ENCODE assay signal across 8 cellular contexts in genomic region chr7:12688771-12689170, GRCh38. TPM values are rescaled to one million over a fixed set of nuclear protein-coding genes. Genes with fewer than 3 reads are reported as not detected.
DNase-seq lines count a peak whose midpoint lies in the region; ATAC-seq and TF ChIP-seq lines count a peak whose summit lies in the region.
"Not testable (repeated sequence)": the region's sequence is repeated elsewhere in the genome, so short reads cannot be mapped to it uniquely, and the experiment has no call there.

No MANE protein-coding gene starts in this region.

- TF ChIP-seq POLR2A in gastrocnemius medialis (IDR thresholded peaks at IDR 0.05); uterus (IDR thresholded peaks at IDR 0.05): not testable (repeated sequence)

- ATAC-seq in naive thymus-derived CD4-positive, alpha-beta T cell; gastrocnemius medialis: not testable (repeated sequence)

- in situ Hi-C loops in HAP-1 (cut with MboI; ENCODE audit: low sequenced_read_pairs); brain microvascular endothelial cell (cut with HindIII; ENCODE audit: low pct_ligation_motif_present, low sequenced_read_pairs); gastrocnemius medialis (cut with MboI; ENCODE audit: low sequenced_read_pairs in 4 of 4): not testable (repeated sequence)

- peaks cover 41% of the 10 kb centered on the region for H3K4me1 Mint-ChIP-seq in T-helper 2 cell treated with Interferon-gamma antibody and Interleukin-4, amounts not matched to agents 5 μg/mL and 100 μg/mL, for 36 hours (ENCODE audit: low read depth)
- H3K4me1 Mint-ChIP-seq in endothelial cell (ENCODE audit: unreplicated experiment): peaks cover 20% of the 10 kb centered on the region
- H3K4me1 Mint-ChIP-seq in naive thymus-derived CD4-positive, alpha-beta T cell: peaks cover 13 to 45% (median 29%) of the 10 kb centered on the region in 7 donors

- peaks cover 11% of the 10 kb centered on the region for H3K36me3 Mint-ChIP-seq in T-helper 2 cell treated with Interferon-gamma antibody and Interleukin-4, amounts not matched to agents 5 μg/mL and 100 μg/mL, for 36 hours (ENCODE audit: low read depth)
- not testable (repeated sequence) for H3K36me3 Mint-ChIP-seq in endothelial cell (ENCODE audit: low read depth, unreplicated experiment); naive thymus-derived CD4-positive, alpha-beta T cell

- intact Hi-C loops in naive thymus-derived CD4-positive, alpha-beta T cell (cut with micrococcal nuclease): loop anchor here (5.0 to 10.0 kb wide), 4 partner anchors 429 to 1744 kb away; a partner anchor contains a TSS
- intact Hi-C loops in gastrocnemius medialis (cut with DNase I; ENCODE audit: low total_unique reads): loop anchor here (5.0 kb wide), 3 partner anchors 84 to 489 kb away; partner anchors contain the start of gene TMEM106B
- intact Hi-C loops in uterus (cut with DNase I; ENCODE audit: low total_unique reads): not testable (repeated sequence)

- not testable (repeated sequence) for H3K9me3 ChIP-seq in HAP-1; naive thymus-derived CD4-positive, alpha-beta T cell (ENCODE audit: control insufficient read depth in 2 of 3, low read length in 3 of 3); gastrocnemius medialis; uterus

- TF ChIP-seq CTCF in brain microvascular endothelial cell (IDR thresholded peaks at IDR 0.05; ENCODE audit: low read depth, low read length, missing control alignments); endothelial cell (IDR thresholded peaks at IDR 0.05; ENCODE audit: unreplicated experiment); gastrocnemius medialis (IDR thresholded peaks at IDR 0.05 in 4 of 5, conservative IDR thresholded peaks at IDR 0.05 in 1 of 5); uterus (IDR thresholded peaks at IDR 0.05): not testable (repeated sequence)

- not testable (repeated sequence) for DNase-seq in HAP-1 (ENCODE audit: low spot score in 2 of 2); T-helper 2 cell treated with Interferon-gamma antibody and Interleukin-4, amounts not matched to agents 5 μg/mL and 100 μg/mL, for 36 hours (ENCODE audit: low spot score); brain microvascular endothelial cell; endothelial cell (ENCODE audit: low spot score); naive thymus-derived CD4-positive, alpha-beta T cell; gastrocnemius medialis; uterus

- H3K4me1 ChIP-seq in HAP-1 (peaks cover 28% of the 10 kb centered on the region), gastrocnemius medialis (peaks cover 0 to 15% of the 10 kb centered on the region in 2 donors)
- peaks cover 5 to 14% of the 10 kb centered on the region in 2 donors for H3K4me1 ChIP-seq in naive thymus-derived CD4-positive, alpha-beta T cell (ENCODE audit: control insufficient read depth in 2 of 2, insufficient read depth in 2 of 2, low read length in 2 of 2)
- H3K4me1 ChIP-seq in uterus: not testable (repeated sequence)

- not testable (repeated sequence) for H3K27me3 ChIP-seq in HAP-1 (ENCODE audit: low read depth); brain microvascular endothelial cell (replicated peaks); naive thymus-derived CD4-positive, alpha-beta T cell (ENCODE audit: control insufficient read depth in 2 of 2, insufficient read depth in 2 of 2, low read length in 2 of 2); gastrocnemius medialis; uterus

- H3K27ac Mint-ChIP-seq in T-helper 2 cell treated with Interferon-gamma antibody and Interleukin-4, amounts not matched to agents 5 μg/mL and 100 μg/mL, for 36 hours; endothelial cell (ENCODE audit: unreplicated experiment): not testable (repeated sequence)
- H3K27ac Mint-ChIP-seq in naive thymus-derived CD4-positive, alpha-beta T cell: peak overlapping the region in 1 of 9 donors; percentile 96

- not testable (repeated sequence) for H3K27ac ChIP-seq in brain microvascular endothelial cell; naive thymus-derived CD4-positive, alpha-beta T cell (ENCODE audit: low read depth, low read length); gastrocnemius medialis
- peak overlapping the region in 1 of 2 donors; percentile 79 for H3K27ac ChIP-seq in uterus

- not testable (repeated sequence) for H3K9me3 Mint-ChIP-seq in T-helper 2 cell treated with Interferon-gamma antibody and Interleukin-4, amounts not matched to agents 5 μg/mL and 100 μg/mL, for 36 hours; endothelial cell (ENCODE audit: unreplicated experiment); naive thymus-derived CD4-positive, alpha-beta T cell

- peak overlapping the region; percentile 96 for H3K4me3 Mint-ChIP-seq in T-helper 2 cell treated with Interferon-gamma antibody and Interleukin-4, amounts not matched to agents 5 μg/mL and 100 μg/mL, for 36 hours
- H3K4me3 Mint-ChIP-seq in endothelial cell (ENCODE audit: unreplicated experiment): peak overlapping the region; percentile 100
- peak overlapping the region in 6 of 10 donors; percentile 5 to 97 (median 68) for H3K4me3 Mint-ChIP-seq in naive thymus-derived CD4-positive, alpha-beta T cell

- CTCF ChIA-PET in naive thymus-derived CD4-positive, alpha-beta T cell (lab: Charles Lee): not testable (repeated sequence)

- not testable (repeated sequence) for H3K27me3 Mint-ChIP-seq in T-helper 2 cell treated with Interferon-gamma antibody and Interleukin-4, amounts not matched to agents 5 μg/mL and 100 μg/mL, for 36 hours (ENCODE audit: low read depth); endothelial cell (ENCODE audit: unreplicated experiment); naive thymus-derived CD4-positive, alpha-beta T cell

- peak overlapping the region; percentile 93 for H3K4me3 ChIP-seq in HAP-1
- H3K4me3 ChIP-seq in brain microvascular endothelial cell (ENCODE audit: low read depth, low read length): peak overlapping the region; percentile 24
- H3K4me3 ChIP-seq in iPS-11a (ENCODE audit: low read depth, low read length): peak overlapping the region; percentile 38
- not testable (repeated sequence) for H3K4me3 ChIP-seq in naive thymus-derived CD4-positive, alpha-beta T cell (ENCODE audit: low read length)
- peak overlapping the region; percentile 38 to 87 (median 64) for H3K4me3 ChIP-seq in gastrocnemius medialis
- H3K4me3 ChIP-seq in uterus: peak overlapping the region; percentile 12 to 82

- POLR2A ChIA-PET in naive thymus-derived CD4-positive, alpha-beta T cell (lab: Charles Lee): not testable (repeated sequence)

- H3K36me3 ChIP-seq in HAP-1 (replicated peaks); brain microvascular endothelial cell (replicated peaks); naive thymus-derived CD4-positive, alpha-beta T cell (ENCODE audit: control insufficient read depth in 2 of 3, insufficient read depth in 3 of 3, low read length in 3 of 3); gastrocnemius medialis; uterus: not testable (repeated sequence)

RNA-seq across cellular contexts. Expression of gene ARL4A, which starts 1.3 kb away (rescaled TPM):
- total RNA-seq in endothelial cell (ENCODE audit: unreplicated experiment) (41.2 TPM), gastrocnemius medialis (10 to 100 TPM in 2 of 4 donors, 1 to 10 TPM in 2; 8.6 to 20.4 (median 14.2) TPM), uterus (10 to 100 TPM; 38.5 to 89.7 (median 72.7) TPM)
- 10 to 100 TPM in 3 of 5 experiments, 1 to 10 TPM in 2; 5.5 to 97.4 (median 11.6) TPM for total RNA-seq in naive thymus-derived CD4-positive, alpha-beta T cell
- 10 to 100 TPM; 18.9 to 22.7 TPM for polyA plus RNA-seq in naive thymus-derived CD4-positive, alpha-beta T cell
